In genomic region chr2:144905956-144906355, GRCh38 we compare ENCODE assay signal across 35 cellular contexts.
A peak's percentile ranks its signal among the peaks of the same experiment; 100 is the strongest.
DNase-seq lines count a peak whose midpoint lies in the region; ATAC-seq, FAIRE-seq and TF ChIP-seq lines count a peak whose summit lies in the region.
"Had no signal": no experiment of that assay in that cellular context is flagged by ENCODE, and none has a peak within 500 bp of the region (broad histone marks: within the 10 kb centered on the region; RNA-seq: fewer than 3 reads in every experiment).

No MANE protein-coding gene starts in this region.

- no peak overlapping the region for H3K9ac ChIP-seq in HepG2 (ENCODE audit: insufficient read depth, low read depth, low read length)
- H3K9ac ChIP-seq in SU-DHL-6 (ENCODE audit: low read length) = no peak overlapping the region
- H3K9ac ChIP-seq in K562 (ENCODE audit: insufficient read depth in 1 of 2, low read depth in 2 of 2, low read length in 2 of 2) = no peak overlapping the region
- H3K9ac ChIP-seq: BLaER1; BLaER1 treated with 17β-estradiol and CSF1 and Interleukin-3, amounts not matched to agents 10 nM and 100 nM had no signal

- BruUV-seq in HepG2 (replicated peaks; lab: Mats Ljungman, UMichigan) = no TSS peak
- no TSS peak for BruUV-seq in K562 (replicated peaks; lab: Mats Ljungman, UMichigan)

- WGBS in HepG2 (ENCODE audit: low lambda C conversion rate) = 5% methylated on average over 2 of the region's 2 CpGs
- 58% methylated on average over 2 of the region's 2 CpGs for WGBS in right lobe of liver (ENCODE audit: insufficient coverage, low coverage, low lambda C conversion rate, missing lambda C conversion rate)
- 38% methylated on average over 2 of the region's 2 CpGs for WGBS in K562 (ENCODE audit: insufficient coverage, low coverage, missing lambda C conversion rate)

- H3K27me3 Mint-ChIP-seq in activated naive CD8-positive, alpha-beta T cell treated with anti-CD3 and anti-CD28 coated beads, Interleukin-2, amount 50 U/mL, for 24 hours = peaks cover 3% of the 10 kb centered on the region
- peaks cover 4% of the 10 kb centered on the region for H3K27me3 Mint-ChIP-seq in activated CD8-positive, alpha-beta T cell treated with anti-CD3 and anti-CD28 coated beads for 36 hours
- H3K27me3 Mint-ChIP-seq: B cell; CD4-positive, alpha-beta T cell; CD4-positive, CD25-positive, alpha-beta regulatory T cell had no signal

- TF ChIP-seq EP300 in HepG2 (IDR thresholded peaks at IDR 0.05; ENCODE audit: low read depth in 2 of 2, low read length in 2 of 2) (no peak), HepG2 (CRISPR knock-in tag; IDR thresholded peaks at IDR 0.05; ENCODE audit: borderline replicate concordance) (no peak), K562 (IDR thresholded peaks at IDR 0.05; ENCODE audit: low read length) (no peak)

- H3K27ac ChIP-seq in HepG2 (ENCODE audit: extremely low read length, insufficient read depth, low read length) (no peak overlapping the region), right lobe of liver (no peak overlapping the region), SU-DHL-6 (ENCODE audit: low read depth, low read length) (no peak overlapping the region), K562 (ENCODE audit: extremely low read depth, low read depth, low read length) (no peak overlapping the region)
- H3K27ac ChIP-seq: 22Rv1; A549; BLaER1; BLaER1 treated with 17β-estradiol and CSF1 and Interleukin-3, amounts not matched to agents 10 nM and 100 nM; C4-2B had no signal

- in situ Hi-C loops in HepG2 (cut with HindIII; ENCODE audit: extremely low pct_ligation_motif_present, low pct_unique_long_range_greater_than_20kb) (no loop called here), K562 (cut with MboI) (no loop called here)

- no peaks in the 10 kb centered on the region for H3K4me1 ChIP-seq in HepG2 (ENCODE audit: insufficient read depth, low read length)
- no peaks in the 10 kb centered on the region for H3K4me1 ChIP-seq in right lobe of liver
- H3K4me1 ChIP-seq in K562 (replicated peaks in 1 of 2; ENCODE audit: control insufficient read depth in 2 of 2, insufficient read depth in 2 of 2, low read length in 2 of 2) = no peaks in the 10 kb centered on the region
- H3K4me1 ChIP-seq: A549, BE2C, BLaER1, Caco-2 had no signal

- FAIRE-seq in HepG2 (lab: Jason Lieb, UNC) (no peak), K562 (lab: Jason Lieb, UNC) (no peak)
- FAIRE-seq: A204.1, A549, D721Med had no signal

- POLR2A ChIA-PET in HepG2 (lab: Yijun Ruan, JAX) (no interaction called here), K562 (lab: Yijun Ruan, JAX) (interaction anchor here (0.6 kb wide), 1 partner anchor 14 kb away, joined by 3 read pairs; no protein-coding TSS in a partner anchor)
- POLR2A ChIA-PET in activated CD8-positive, alpha-beta T cell treated with anti-CD3 and anti-CD28 coated beads for 36 hours (lab: Charles Lee) = no interaction called here

- H3K4me3 Mint-ChIP-seq in activated naive CD8-positive, alpha-beta T cell treated with anti-CD3 and anti-CD28 coated beads, Interleukin-2, amount 50 U/mL, for 24 hours = no peak overlapping the region
- no peak overlapping the region for H3K4me3 Mint-ChIP-seq in activated CD8-positive, alpha-beta T cell treated with anti-CD3 and anti-CD28 coated beads for 36 hours
- H3K4me3 Mint-ChIP-seq: B cell; CD14-positive monocyte; CD4-positive, alpha-beta memory T cell; CD4-positive, alpha-beta T cell; CD4-positive, CD25-positive, alpha-beta regulatory T cell; CD8-positive, alpha-beta memory T cell; CD8-positive, alpha-beta T cell had no signal

- H3K79me2 ChIP-seq in HepG2 (ENCODE audit: insufficient read depth, low read length) (no peaks in the 10 kb centered on the region), SU-DHL-6 (ENCODE audit: insufficient read depth, low read length) (no peaks in the 10 kb centered on the region), K562 (ENCODE audit: control insufficient read depth, insufficient read depth, low read length) (no peaks in the 10 kb centered on the region)

- H3K9me1 ChIP-seq in K562 (ENCODE audit: control insufficient read depth, insufficient read depth, low read length) = no peaks in the 10 kb centered on the region

- no peak for ATAC-seq in HepG2
- no peak for ATAC-seq in right lobe of liver
- no peak for ATAC-seq in K562
- ATAC-seq in activated naive CD8-positive, alpha-beta T cell treated with anti-CD3 and anti-CD28 coated beads, Interleukin-2, amount 50 U/mL, for 24 hours = no peak
- ATAC-seq in activated CD8-positive, alpha-beta T cell treated with anti-CD3 and anti-CD28 coated beads for 36 hours = no peak
- ATAC-seq: A549; CD8-positive, alpha-beta T cell had no signal

- TF ChIP-seq CTCF in HepG2 (CRISPR knock-in tag; IDR thresholded peaks at IDR 0.05) (no peak), right lobe of liver (IDR thresholded peaks at IDR 0.05) (no peak), SU-DHL-6 (IDR thresholded peaks at IDR 0.05; ENCODE audit: insufficient read depth, low read length, poor library complexity, severe bottlenecking) (no peak), K562 (IDR thresholded peaks at IDR 0.05 in 2 of 3, conservative IDR thresholded peaks at IDR 0.05 in 1 of 3; ENCODE audit: insufficient read depth in 2 of 3, low read depth in 1 of 3, low read length in 3 of 3) (no peak)
- no peak for TF ChIP-seq CTCF in activated CD8-positive, alpha-beta T cell treated with anti-CD3 and anti-CD28 coated beads for 36 hours (IDR thresholded peaks at IDR 0.05)

- no peaks in the 10 kb centered on the region for H3K9me2 ChIP-seq in SU-DHL-6 (replicated peaks; ENCODE audit: insufficient read depth, low read length)

- peaks cover 5% of the 10 kb centered on the region for H3K9me3 Mint-ChIP-seq in activated naive CD8-positive, alpha-beta T cell treated with anti-CD3 and anti-CD28 coated beads, Interleukin-2, amount 50 U/mL, for 24 hours
- peaks cover 3% of the 10 kb centered on the region for H3K9me3 Mint-ChIP-seq in activated CD8-positive, alpha-beta T cell treated with anti-CD3 and anti-CD28 coated beads for 36 hours

- no peaks in the 10 kb centered on the region for H3K36me3 Mint-ChIP-seq in activated naive CD8-positive, alpha-beta T cell treated with anti-CD3 and anti-CD28 coated beads, Interleukin-2, amount 50 U/mL, for 24 hours (ENCODE audit: low read depth)
- no peaks in the 10 kb centered on the region for H3K36me3 Mint-ChIP-seq in activated CD8-positive, alpha-beta T cell treated with anti-CD3 and anti-CD28 coated beads for 36 hours (ENCODE audit: low read depth)
- H3K36me3 Mint-ChIP-seq: CD14-positive monocyte; CD4-positive, alpha-beta memory T cell; CD8-positive, alpha-beta T cell had no signal

- H2AFZ ChIP-seq in HepG2 (ENCODE audit: low read length) = no peak overlapping the region
- H2AFZ ChIP-seq in SU-DHL-6 (ENCODE audit: low read depth, low read length, severe bottlenecking) = peak overlapping the region; percentile 15
- peak overlapping the region; percentile 49 for H2AFZ ChIP-seq in K562 (ENCODE audit: low read depth, low read length)

- no peaks in the 10 kb centered on the region for H4K20me1 ChIP-seq in HepG2 (ENCODE audit: insufficient read depth, low read length)
- H4K20me1 ChIP-seq in SU-DHL-6 (ENCODE audit: low read depth, low read length) = no peaks in the 10 kb centered on the region
- H4K20me1 ChIP-seq in K562 (replicated peaks; ENCODE audit: control insufficient read depth, insufficient read depth, low read length) = no peaks in the 10 kb centered on the region
- H4K20me1 ChIP-seq: BLaER1; BLaER1 treated with 17β-estradiol and CSF1 and Interleukin-3, amounts not matched to agents 10 nM and 100 nM had no signal

- no peaks in the 10 kb centered on the region for H3K4me1 Mint-ChIP-seq in activated naive CD8-positive, alpha-beta T cell treated with anti-CD3 and anti-CD28 coated beads, Interleukin-2, amount 50 U/mL, for 24 hours
- no peaks in the 10 kb centered on the region for H3K4me1 Mint-ChIP-seq in activated CD8-positive, alpha-beta T cell treated with anti-CD3 and anti-CD28 coated beads for 36 hours (ENCODE audit: low read depth)
- H3K4me1 Mint-ChIP-seq: B cell; CD14-positive monocyte; CD4-positive, alpha-beta memory T cell; CD4-positive, CD25-positive, alpha-beta regulatory T cell; CD8-positive, alpha-beta memory T cell had no signal

- H3K4me2 ChIP-seq in HepG2 (ENCODE audit: low read depth, low read length) = no peak overlapping the region
- H3K4me2 ChIP-seq in SU-DHL-6 (ENCODE audit: low read depth, low read length, poor library complexity, severe bottlenecking) = no peak overlapping the region
- no peak overlapping the region for H3K4me2 ChIP-seq in K562 (ENCODE audit: insufficient read depth, low read length)
- H3K4me2 ChIP-seq: A549, BLaER1 had no signal

- H3K27ac Mint-ChIP-seq in activated naive CD8-positive, alpha-beta T cell treated with anti-CD3 and anti-CD28 coated beads, Interleukin-2, amount 50 U/mL, for 24 hours = no peak overlapping the region
- no peak overlapping the region for H3K27ac Mint-ChIP-seq in activated CD8-positive, alpha-beta T cell treated with anti-CD3 and anti-CD28 coated beads for 36 hours
- H3K27ac Mint-ChIP-seq: B cell; CD4-positive, alpha-beta memory T cell; CD4-positive, alpha-beta T cell; CD4-positive, CD25-positive, alpha-beta regulatory T cell; CD8-positive, alpha-beta memory T cell; CD8-positive, alpha-beta T cell had no signal

- DNase-seq in HepG2 (ENCODE audit: low spot score) = no peak
- no peak for DNase-seq in right lobe of liver
- no peak for DNase-seq in K562 (ENCODE audit: extremely low read depth in 1 of 4, low spot score in 3 of 4)
- DNase-seq in activated naive CD8-positive, alpha-beta T cell treated with anti-CD3 and anti-CD28 coated beads, Interleukin-2, amount 50 U/mL, for 24 hours = no peak
- DNase-seq in activated CD8-positive, alpha-beta T cell treated with anti-CD3 and anti-CD28 coated beads for 36 hours = no peak
- DNase-seq: 8988T; ACHN; AML-193; BE2C; C1 segment of cervical spinal cord; Caco-2; Calu3; CD4-positive, alpha-beta memory T cell; CD4-positive, alpha-beta T cell; CD4-positive, CD25-positive, alpha-beta regulatory T cell; CD8-positive, alpha-beta memory T cell; CD8-positive, alpha-beta T cell; COR-L47; DMS 273 treated with DMSO at 0.1 percent for 48 hours; DMS153; DMS53; DMS79; DMS79 treated with DMSO at 0.1 percent for 48 hours; DND-41; EL had no signal

- no peaks in the 10 kb centered on the region for H3K27me3 ChIP-seq in HepG2 (ENCODE audit: control insufficient read depth in 1 of 2, insufficient read depth in 2 of 2, low read length in 2 of 2)
- no peaks in the 10 kb centered on the region for H3K27me3 ChIP-seq in right lobe of liver
- H3K27me3 ChIP-seq in SU-DHL-6 (ENCODE audit: low read length) = no peaks in the 10 kb centered on the region
- H3K27me3 ChIP-seq in K562 (ENCODE audit: control insufficient read depth in 2 of 2, insufficient read depth in 2 of 2, low read length in 2 of 2) = no peaks in the 10 kb centered on the region
- H3K27me3 ChIP-seq: BE2C; BLaER1; BLaER1 treated with 17β-estradiol and CSF1 and Interleukin-3, amounts not matched to agents 10 nM and 100 nM had no signal

- CTCF ChIA-PET in HepG2 (lab: Yijun Ruan, JAX; ENCODE audit: low intra/inter-chr PET ratio, low total read pairs) (no interaction called here), K562 (lab: Yijun Ruan, JAX; ENCODE audit: low intra/inter-chr PET ratio) (no interaction called here)
- CTCF ChIA-PET in activated CD8-positive, alpha-beta T cell treated with anti-CD3 and anti-CD28 coated beads for 36 hours (lab: Charles Lee) = no interaction called here

- TF ChIP-seq POLR2A in HepG2 (IDR thresholded peaks at IDR 0.05; ENCODE audit: insufficient read depth in 1 of 2, low read depth in 2 of 2, low read length in 2 of 2) (no peak), right lobe of liver (IDR thresholded peaks at IDR 0.05) (no peak), K562 (conservative IDR thresholded peaks at IDR 0.05) (no peak)

- H3K36me3 ChIP-seq in HepG2 (replicated peaks in 1 of 2; ENCODE audit: control insufficient read depth in 1 of 2, insufficient read depth in 2 of 2, low read length in 2 of 2) (no peaks in the 10 kb centered on the region), right lobe of liver (no peaks in the 10 kb centered on the region), SU-DHL-6 (ENCODE audit: low read length) (no peaks in the 10 kb centered on the region), K562 (ENCODE audit: control insufficient read depth, insufficient read depth, low read length) (no peaks in the 10 kb centered on the region)
- H3K36me3 ChIP-seq: BE2C; BLaER1; BLaER1 treated with 17β-estradiol and CSF1 and Interleukin-3, amounts not matched to agents 10 nM and 100 nM had no signal

- intact Hi-C loops in HepG2 (cut with micrococcal nuclease; ENCODE audit: unreplicated experiment) = no loop called here
- intact Hi-C loops in right lobe of liver (cut with DNase I) = no loop called here
- intact Hi-C loops in K562 (cut with micrococcal nuclease) = no loop called here
- intact Hi-C loops in activated CD8-positive, alpha-beta T cell treated with anti-CD3 and anti-CD28 coated beads for 36 hours (cut with micrococcal nuclease) = no loop called here

- H3F3A ChIP-seq in SU-DHL-6 (ENCODE audit: insufficient read depth) = no peaks in the 10 kb centered on the region

- TF ChIP-seq RAD21 in HepG2 (CRISPR knock-in tag; IDR thresholded peaks at IDR 0.05) (no peak), K562 (CRISPR knock-in tag; conservative IDR thresholded peaks at IDR 0.05 in 1 of 2, IDR thresholded peaks at IDR 0.05 in 1 of 2) (no peak)

- H3K9me3 ChIP-seq in HepG2 (ENCODE audit: low read length) = no peaks in the 10 kb centered on the region
- H3K9me3 ChIP-seq in right lobe of liver = no peaks in the 10 kb centered on the region
- no peaks in the 10 kb centered on the region for H3K9me3 ChIP-seq in SU-DHL-6 (ENCODE audit: insufficient read depth, low read length)
- H3K9me3 ChIP-seq in K562 (replicated peaks; ENCODE audit: control insufficient read depth, insufficient read depth, low read depth, low read length) = no peaks in the 10 kb centered on the region
- H3K9me3 ChIP-seq: A549, BE2C, Caco-2 had no signal

- H3K4me3 ChIP-seq in HepG2 (replicated peaks in 1 of 3; ENCODE audit: insufficient read depth in 1 of 3, low read depth in 2 of 3, low read length in 3 of 3) (no peak overlapping the region), right lobe of liver (no peak overlapping the region), SU-DHL-6 (ENCODE audit: insufficient read depth, low read length, poor library complexity, severe bottlenecking) (no peak overlapping the region), K562 (no peak overlapping the region)
- H3K4me3 ChIP-seq: A549; BLaER1; BLaER1 treated with 17β-estradiol and CSF1 and Interleukin-3, amounts not matched to agents 10 nM and 100 nM had no signal
